Comparison of ENCODE assay signal across 8 cellular contexts in the genomic region with DNA sequence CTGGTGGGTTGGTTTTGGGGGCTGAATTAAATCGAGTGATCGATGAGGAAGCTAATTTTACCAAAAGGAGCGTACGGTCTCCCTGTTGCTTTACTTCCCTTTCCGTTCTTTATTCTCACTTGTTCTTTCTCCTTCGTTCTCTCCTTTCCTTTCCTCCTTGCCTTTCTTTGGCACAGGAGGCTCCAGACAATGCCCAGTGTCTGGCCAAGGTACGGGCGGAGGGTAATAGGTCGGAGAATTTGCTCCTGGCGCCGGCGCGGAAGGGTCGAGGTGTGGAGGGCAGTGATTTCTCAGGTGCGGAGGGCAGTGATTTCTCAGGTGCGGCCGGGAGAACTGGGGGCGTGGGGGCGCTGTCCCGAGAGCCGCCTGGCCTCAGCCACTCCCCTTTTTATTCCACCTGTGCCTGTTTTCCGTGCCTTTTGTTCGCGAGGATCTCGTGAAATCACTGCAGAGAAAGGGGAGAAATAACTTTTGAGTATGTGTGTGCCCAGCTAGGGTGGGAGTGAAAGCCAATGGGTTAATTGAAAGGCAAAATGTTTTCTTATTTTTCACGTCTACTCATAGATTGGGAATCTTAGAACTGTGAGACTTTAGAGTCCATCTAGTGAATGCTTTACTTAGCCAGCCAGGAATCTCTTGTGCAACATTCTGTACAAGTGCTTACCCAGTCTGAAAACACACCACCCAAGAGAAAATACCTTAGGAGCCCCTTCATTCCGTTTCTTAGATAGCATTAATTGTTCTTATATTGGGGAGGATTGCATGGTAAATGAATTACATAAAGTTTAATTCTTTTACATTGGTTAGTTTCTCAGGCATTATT. TPM values are rescaled to one million over a fixed set of nuclear protein-coding genes. Genes with fewer than 3 reads are reported as not detected.
DNase-seq lines count a peak whose midpoint lies in the region; ATAC-seq and TF ChIP-seq lines count a peak whose summit lies in the region.

No MANE protein-coding gene starts in this region.

- in situ Hi-C loops in SK-MEL-5 (cut with HindIII; ENCODE audit: low pct_unique_long_range_greater_than_20kb, low sequenced_read_pairs), result no loop called here

- intact Hi-C loops in esophagus muscularis mucosa (cut with DNase I), result no loop called here

- H3K27ac ChIP-seq in esophagus muscularis mucosa (replicated peaks in 1 of 4), result peak overlapping the region; percentile 72 to 84 (median 82)

- no peak for TF ChIP-seq EP300 in esophagus muscularis mucosa (IDR thresholded peaks at IDR 0.05)

- H3K27ac Mint-ChIP-seq in natural killer cell treated with Interleukin-12 subunit alpha and Interleukin-12 subunit beta and Interleukin-15 and Interleukin-18, amount 100 ng/mL, for 72 hours, result no peak overlapping the region

- no peak for TF ChIP-seq POLR2A in esophagus muscularis mucosa (IDR thresholded peaks at IDR 0.05; ENCODE audit: low read depth)

- peaks cover 10 to 29% (median 27%) of the 10 kb centered on the region in 4 donors for H3K4me1 ChIP-seq in esophagus muscularis mucosa

- H3K9me3 Mint-ChIP-seq in natural killer cell treated with Interleukin-12 subunit alpha and Interleukin-12 subunit beta and Interleukin-15 and Interleukin-18, amount 100 ng/mL, for 72 hours, result no peaks in the 10 kb centered on the region

- no peak for ATAC-seq in natural killer cell treated with Interleukin-12 subunit alpha and Interleukin-12 subunit beta and Interleukin-15 and Interleukin-18, amount 100 ng/mL, for 72 hours
- no peak for ATAC-seq in GM19324 (IDR thresholded peaks at IDR 0.05; ENCODE audit: low FRiP score, unreplicated experiment)
- ATAC-seq in GM21423 (IDR thresholded peaks at IDR 0.05; ENCODE audit: unreplicated experiment), result no peak

- H3K27me3 Mint-ChIP-seq in natural killer cell treated with Interleukin-12 subunit alpha and Interleukin-12 subunit beta and Interleukin-15 and Interleukin-18, amount 100 ng/mL, for 72 hours, result peaks cover 37 to 63% of the 10 kb centered on the region in 2 donors

- H3K4me1 Mint-ChIP-seq in natural killer cell treated with Interleukin-12 subunit alpha and Interleukin-12 subunit beta and Interleukin-15 and Interleukin-18, amount 100 ng/mL, for 72 hours (ENCODE audit: low read depth in 2 of 2), result peaks cover 18 to 20% of the 10 kb centered on the region in 2 donors

- H3K4me3 Mint-ChIP-seq in natural killer cell treated with Interleukin-12 subunit alpha and Interleukin-12 subunit beta and Interleukin-15 and Interleukin-18, amount 100 ng/mL, for 72 hours, result peak overlapping the region; percentile 81

- TF ChIP-seq CTCF in esophagus muscularis mucosa (IDR thresholded peaks at IDR 0.05), result no peak

- H3K36me3 ChIP-seq in esophagus muscularis mucosa, result no peaks in the 10 kb centered on the region

- DNase-seq in COLO668 (lab: John Stamatoyannopoulos, UW; ENCODE audit: unreplicated experiment) (peak; percentile 64), HK-2 (ENCODE audit: unreplicated experiment) (peak; percentile 45), SK-MEL-5 (ENCODE audit: low read depth, low spot score) (peak; percentile 25), esophagus muscularis mucosa (ENCODE audit: extremely low spot score) (no peak), inferior parietal cortex (ENCODE audit: extremely low spot score) (no peak)
- DNase-seq in natural killer cell treated with Interleukin-12 subunit alpha and Interleukin-12 subunit beta and Interleukin-15 and Interleukin-18, amount 100 ng/mL, for 72 hours (ENCODE audit: low spot score), result no peak

- H3K27me3 ChIP-seq in esophagus muscularis mucosa, result peaks cover 0 to 11% (median 0%) of the 10 kb centered on the region in 4 donors

- H3K36me3 Mint-ChIP-seq in natural killer cell treated with Interleukin-12 subunit alpha and Interleukin-12 subunit beta and Interleukin-15 and Interleukin-18, amount 100 ng/mL, for 72 hours, result no peaks in the 10 kb centered on the region

- under 1% methylated on average over 26 of the region's 27 CpGs for WGBS in esophagus muscularis mucosa

- peak overlapping the region; percentile 84 to 98 (median 92) for H3K4me3 ChIP-seq in esophagus muscularis mucosa

- H3K9me3 ChIP-seq in esophagus muscularis mucosa, result no peaks in the 10 kb centered on the region

RNA-seq across cellular contexts. Expression of gene FNBP1L, which starts 1.3 kb away (rescaled TPM):
- 52.9 and 59.0 TPM in 2 replicates for total RNA-seq in SK-MEL-5 (2014; rRNA removed; shearing (Covaris generic))
- polyA plus RNA-seq in SK-MEL-5 (2015; cell fraction: cytosol; rRNA removed), result 38.9 and 46.1 TPM in 2 replicates
- polyA plus RNA-seq in SK-MEL-5 (2015; cell fraction: nucleus; rRNA removed), result 67.7 and 84.5 TPM in 2 replicates
- total RNA-seq in esophagus muscularis mucosa, result 10 to 100 TPM in 3 of 4 donors, 1 to 10 TPM in 1; 9.6 to 23.1 (median 15.5) TPM
- total RNA-seq in natural killer cell treated with Interleukin-12 subunit alpha and Interleukin-12 subunit beta and Interleukin-15 and Interleukin-18, amount 100 ng/mL, for 72 hours, result under 1 TPM; 0.24 to 0.31 TPM

Comparison
In these comparisons a context has a peak if more than half of its experiments do, and no peak if none do; other contexts are left out.
1. DNase-seq: peak in COLO668 (single experiment), HK-2 (single experiment) and SK-MEL-5 (single experiment); none in esophagus muscularis mucosa (single experiment), natural killer cell treated with Interleukin-12 subunit alpha and Interleukin-12 subunit beta and Interleukin-15 and Interleukin-18, amount 100 ng/mL, for 72 hours (single experiment) and inferior parietal cortex (single experiment).
2. RNA of gene FNBP1L, which starts 1.3 kb away (total RNA-seq): 52.9 to 59.0 TPM in SK-MEL-5 and 9.6 to 23.1 TPM in esophagus muscularis mucosa; 0.24 to 0.31 TPM in natural killer cell treated with Interleukin-12 subunit alpha and Interleukin-12 subunit beta and Interleukin-15 and Interleukin-18, amount 100 ng/mL, for 72 hours; every median in the first group is over 4 times any median in the second.